18 cellular contexts compared by ENCODE assay signal in genomic region chr2:191935247-191935646, GRCh38.
DNase-seq lines count a peak whose midpoint lies in the region; ATAC-seq, FAIRE-seq and TF ChIP-seq lines count a peak whose summit lies in the region.
"Had no signal": no experiment of that assay in that cellular context is flagged by ENCODE, and none has a peak within 500 bp of the region (broad histone marks: within the 10 kb centered on the region; RNA-seq: fewer than 3 reads in every experiment).

No MANE protein-coding gene starts in this region.

- H2BK20ac ChIP-seq in H1 (ENCODE audit: low read length) = no peak overlapping the region

- no peaks in the 10 kb centered on the region for H3K79me2 ChIP-seq in H1 (ENCODE audit: control insufficient read depth in 1 of 2, insufficient read depth in 2 of 2, low read length in 2 of 2)

- H3K18ac ChIP-seq in H1 (ENCODE audit: extremely low read depth, low read length) (no peak overlapping the region), mesenchymal stem cell (ENCODE audit: low read depth in 1 of 2, low read length in 2 of 2) (no peak overlapping the region)

- H3K14ac ChIP-seq in H1 (ENCODE audit: insufficient read length) (no peak overlapping the region), mesenchymal stem cell (ENCODE audit: low read length in 2 of 2) (peak overlapping the region in 1 of 2 experiments; percentile 64)

- no peak overlapping the region for H3K27ac Mint-ChIP-seq in activated naive CD4-positive, alpha-beta T cell treated with anti-CD3 and anti-CD28 coated beads, Interleukin-2, amount 50 U/mL, for 72 hours
- H3K27ac Mint-ChIP-seq: activated naive CD8-positive, alpha-beta T cell; nephron had no signal

- TF ChIP-seq EP300 in H1 (IDR thresholded peaks at IDR 0.05; ENCODE audit: borderline replicate concordance in 1 of 2, low read depth in 2 of 2, low read length in 2 of 2) = no peak

- no peak overlapping the region for H3K23ac ChIP-seq in H1 (ENCODE audit: insufficient read length)
- no peak overlapping the region for H3K23ac ChIP-seq in mesenchymal stem cell (ENCODE audit: low read length in 2 of 2)

- H2AK5ac ChIP-seq in H1 (ENCODE audit: low read depth, low read length) = no peak overlapping the region
- H2AK5ac ChIP-seq in mesenchymal stem cell (ENCODE audit: low read length, severe bottlenecking) = no peak overlapping the region

- H4K5ac ChIP-seq in H1 (ENCODE audit: insufficient read length, low read depth, low read length) = no peak overlapping the region

- H3K4me2 ChIP-seq in H1 (ENCODE audit: insufficient read depth in 1 of 2, low read depth in 2 of 2, low read length in 2 of 2) (no peak overlapping the region), mesenchymal stem cell (ENCODE audit: low read length, poor library complexity, severe bottlenecking) (no peak overlapping the region)

- no peak for TF ChIP-seq POLR2A in H1 (IDR thresholded peaks at IDR 0.05; ENCODE audit: control extremely low read depth in 1 of 2, low read depth in 2 of 2, low read length in 2 of 2)

- H4K91ac ChIP-seq in H1 (replicated peaks; ENCODE audit: insufficient read length, low read length) = no peak overlapping the region
- H4K91ac ChIP-seq in mesenchymal stem cell (ENCODE audit: low read length) = no peak overlapping the region

- H3K4me3 ChIP-seq in H1 (ENCODE audit: extremely low read depth in 1 of 4, insufficient read depth in 2 of 4, low read depth in 3 of 4, low read length in 4 of 4) (no peak overlapping the region), mesenchymal stem cell (ENCODE audit: insufficient read depth in 1 of 2, low read depth in 1 of 2, low read length in 2 of 2) (no peak overlapping the region)
- H3K4me3 ChIP-seq: heart left ventricle, K562, sigmoid colon, vagina had no signal

- no peaks in the 10 kb centered on the region for H3K79me1 ChIP-seq in H1 (ENCODE audit: low read depth, low read length)
- no peaks in the 10 kb centered on the region for H3K79me1 ChIP-seq in mesenchymal stem cell (replicated peaks; ENCODE audit: low read length, poor library complexity, severe bottlenecking)

- H3K4ac ChIP-seq in H1 (replicated peaks; ENCODE audit: insufficient read length, low read depth, low read length) = no peak overlapping the region
- H3K4ac ChIP-seq in mesenchymal stem cell (ENCODE audit: low read depth in 1 of 2, low read length in 2 of 2) = no peak overlapping the region

- FAIRE-seq in H1 (lab: Jason Lieb, UNC) = no peak
- FAIRE-seq: D721Med, K562 had no signal

- DNase-seq in DMS 273 treated with DMSO at 0.1 percent for 48 hours (lab: John Stamatoyannopoulos, UW) = peak; percentile 99
- peak; percentile 64 for DNase-seq in NCI-H1105 treated with DMSO at 0.1 percent for 48 hours (lab: John Stamatoyannopoulos, UW)
- DNase-seq in NCI-H510A (lab: John Stamatoyannopoulos, UW) = peak; percentile 80
- DNase-seq in H1 (ENCODE audit: low read depth in 1 of 2, low spot score in 2 of 2) = no peak
- DNase-seq in activated naive CD4-positive, alpha-beta T cell treated with anti-CD3 and anti-CD28 coated beads, Interleukin-2, amount 50 U/mL, for 72 hours (ENCODE audit: low spot score in 2 of 2) = no peak
- no peak for DNase-seq in omental fat pad (ENCODE audit: low spot score)
- DNase-seq in mesenchymal stem cell = no peak
- DNase-seq: heart left ventricle; left cardiac atrium; sigmoid colon; stimulated activated naive CD4-positive, alpha-beta T cell treated with Interleukin-2 at 50 U/mL for 16 hours had no signal

- H4K8ac ChIP-seq in H1 (ENCODE audit: extremely low read depth, insufficient read depth, low read length) (no peak overlapping the region), mesenchymal stem cell (ENCODE audit: low read length) (no peak overlapping the region)

- no peak overlapping the region for H2BK120ac ChIP-seq in H1 (replicated peaks; ENCODE audit: low read depth, low read length)
- no peak overlapping the region for H2BK120ac ChIP-seq in mesenchymal stem cell (ENCODE audit: low read depth, low read length)

- H2BK15ac ChIP-seq in H1 (ENCODE audit: low read length) (no peak overlapping the region), mesenchymal stem cell (ENCODE audit: low read depth, poor library complexity, severe bottlenecking) (no peak overlapping the region)

- WGBS in H1 (ENCODE audit: extremely low coverage in 1 of 2, insufficient coverage in 1 of 2, insufficient read length in 1 of 2, insufficient replicate concordance in 2 of 2, low coverage in 1 of 2, low lambda C conversion rate in 2 of 2, missing lambda C conversion rate in 1 of 2), 2 experiments = 97% methylated on average over 3 of the region's 3 CpGs; no CpG with 5 or more reads in 1 of the 2 experiments
- WGBS in mesenchymal stem cell = over 99% methylated on average over 3 of the region's 3 CpGs

- H3K9me3 ChIP-seq in H1 (ENCODE audit: insufficient read depth in 2 of 2, low read depth in 1 of 2, low read length in 1 of 2) = no peaks in the 10 kb centered on the region
- H3K9me3 ChIP-seq in mesenchymal stem cell (ENCODE audit: control insufficient read depth, low read length) = no peaks in the 10 kb centered on the region
- H3K9me3 ChIP-seq: heart left ventricle, sigmoid colon, vagina had no signal

- no peaks in the 10 kb centered on the region for H3K9me3 Mint-ChIP-seq in activated naive CD4-positive, alpha-beta T cell treated with anti-CD3 and anti-CD28 coated beads, Interleukin-2, amount 50 U/mL, for 72 hours

- H3K27me3 ChIP-seq in H1 (replicated peaks in 1 of 4; ENCODE audit: control insufficient read depth in 3 of 4, extremely low read depth in 1 of 4, insufficient read depth in 3 of 4, low read length in 3 of 4) (no peaks in the 10 kb centered on the region), mesenchymal stem cell (ENCODE audit: control insufficient read depth in 1 of 2, insufficient read depth in 1 of 2, low read length in 2 of 2) (no peaks in the 10 kb centered on the region)
- H3K27me3 ChIP-seq: heart left ventricle, sigmoid colon, vagina had no signal

- POLR2A ChIA-PET in H1 (lab: Charles Lee; ENCODE audit: partially characterized antibody) = no interaction called here

- H3K27ac ChIP-seq in H1 (ENCODE audit: low read depth, low read length) (no peak overlapping the region), mesenchymal stem cell (ENCODE audit: low read length, poor library complexity, severe bottlenecking) (no peak overlapping the region)
- H3K27ac ChIP-seq: epithelial cell of prostate, heart left ventricle, sigmoid colon, vagina had no signal

- TF ChIP-seq CTCF in H1 (IDR thresholded peaks at IDR 0.05; ENCODE audit: control extremely low read depth in 1 of 3, insufficient read depth in 1 of 3, low read depth in 1 of 3, low read length in 3 of 3) = no peak
- TF ChIP-seq CTCF in omental fat pad (IDR thresholded peaks at IDR 0.05) = no peak

- H4K20me1 ChIP-seq in H1 (replicated peaks in 1 of 2; ENCODE audit: control insufficient read depth in 1 of 2, insufficient read depth in 2 of 2, low read length in 2 of 2) = no peaks in the 10 kb centered on the region

- no peaks in the 10 kb centered on the region for H3K36me3 Mint-ChIP-seq in activated naive CD4-positive, alpha-beta T cell treated with anti-CD3 and anti-CD28 coated beads, Interleukin-2, amount 50 U/mL, for 72 hours
- H3K36me3 Mint-ChIP-seq: activated naive CD8-positive, alpha-beta T cell had no signal

- 0 out of 2 replicates have a peak overlapping the region, but pooled peaks have one; percentile 46 for H2AFZ ChIP-seq in H1 (ENCODE audit: low read length)
- no peak overlapping the region for H2AFZ ChIP-seq in mesenchymal stem cell (ENCODE audit: low read depth, low read length)

- no peak for TF ChIP-seq RAD21 in H1 (IDR thresholded peaks at IDR 0.05 in 1 of 2, conservative IDR thresholded peaks at IDR 0.05 in 1 of 2; ENCODE audit: low read depth in 2 of 2, low read length in 2 of 2)

- no peaks in the 10 kb centered on the region for H3K36me3 ChIP-seq in H1 (ENCODE audit: control insufficient read depth in 2 of 4, insufficient read depth in 4 of 4, low read length in 3 of 4)
- no peaks in the 10 kb centered on the region for H3K36me3 ChIP-seq in mesenchymal stem cell (ENCODE audit: control insufficient read depth in 1 of 2, insufficient read depth in 2 of 2, low read depth in 1 of 2, low read length in 2 of 2)
- H3K36me3 ChIP-seq: heart left ventricle, sigmoid colon, vagina had no signal

- H3K9ac ChIP-seq in H1 (replicated peaks in 1 of 4; ENCODE audit: extremely low read depth in 1 of 4, low read depth in 3 of 4, low read length in 3 of 4) = no peak overlapping the region
- no peak overlapping the region for H3K9ac ChIP-seq in mesenchymal stem cell (ENCODE audit: low read length)

- no peak overlapping the region for H3K56ac ChIP-seq in H1 (replicated peaks; ENCODE audit: insufficient read length, low read depth, low read length)

- ATAC-seq in HG03457 (IDR thresholded peaks at IDR 0.05; ENCODE audit: unreplicated experiment) = no peak
- no peak for ATAC-seq in activated naive CD4-positive, alpha-beta T cell treated with anti-CD3 and anti-CD28 coated beads, Interleukin-2, amount 50 U/mL, for 72 hours
- ATAC-seq in omental fat pad (ENCODE audit: low FRiP score) = no peak
- ATAC-seq: heart left ventricle, K562 had no signal

- H3K23me2 ChIP-seq in H1 (ENCODE audit: low read depth, low read length) = no peaks in the 10 kb centered on the region

- CTCF ChIA-PET in H1 (lab: Charles Lee; ENCODE audit: partially characterized antibody) = interaction anchor here (1.2 to 2.0 kb wide), 3 partner anchors 8 to 94 kb away, joined by 3 to 11 read pairs (median 8); no protein-coding TSS in a partner anchor

- H3K4me1 ChIP-seq in H1 (replicated peaks in 1 of 4; ENCODE audit: control insufficient read depth in 3 of 4, insufficient read depth in 4 of 4, low read length in 3 of 4) (no peaks in the 10 kb centered on the region), mesenchymal stem cell (ENCODE audit: control insufficient read depth, insufficient read depth, low read depth, low read length) (peaks cover 2% of the 10 kb centered on the region)
- H3K4me1 ChIP-seq: vagina had no signal

- H2BK12ac ChIP-seq in H1 (ENCODE audit: low read depth, low read length) = no peak overlapping the region
- H2BK12ac ChIP-seq in mesenchymal stem cell (ENCODE audit: low read length in 2 of 2) = peak overlapping the region in 1 of 2 experiments; percentile 57

- H2BK5ac ChIP-seq in H1 (ENCODE audit: low read depth, low read length) (no peak overlapping the region), mesenchymal stem cell (ENCODE audit: low read depth, low read length, poor library complexity, severe bottlenecking) (no peak overlapping the region)

TF ChIP-seq in H1, 55 proteins besides CTCF, POLR2A, EP300 and RAD21:
- TF ChIP-seq TAF1 (IDR thresholded peaks at IDR 0.05; ENCODE audit: low read depth, low read length) (no peak), E2F6 (IDR thresholded peaks at IDR 0.05) (no peak), RBBP5 (IDR thresholded peaks at IDR 0.05; ENCODE audit: borderline replicate concordance, low read depth, low read length) (no peak), NRF1 (IDR thresholded peaks at IDR 0.05; ENCODE audit: low read depth, low read length) (no peak), SP2 (IDR thresholded peaks at IDR 0.05; ENCODE audit: low read length) (no peak)

Comparison
In these comparisons a context has a peak if more than half of its experiments do, and no peak if none do; other contexts are left out.
1. DNase-seq: peak in DMS 273 treated with DMSO at 0.1 percent for 48 hours (single experiment), NCI-H1105 treated with DMSO at 0.1 percent for 48 hours (single experiment) and NCI-H510A (single experiment); none in H1 (0 of 2), activated naive CD4-positive, alpha-beta T cell treated with anti-CD3 and anti-CD28 coated beads, Interleukin-2, amount 50 U/mL, for 72 hours (0 of 2), omental fat pad (single experiment) and mesenchymal stem cell (single experiment).